Comparison of ENCODE assay signal across 8 cellular contexts in genomic region chr2:136116111-136116812, GRCh38.
DNase-seq lines count a peak whose midpoint lies in the region; ATAC-seq and TF ChIP-seq lines count a peak whose summit lies in the region.

No MANE protein-coding gene starts in this region.

- no peak for TF ChIP-seq CTCF in WERI-Rb-1 (IDR thresholded peaks at IDR 0.05; ENCODE audit: low read depth, low read length)

- peak overlapping the region; percentile 95 for H3K4me3 Mint-ChIP-seq in dendritic cell treated with granulocyte-macrophage colony-stimulating factor and Interleukin-4, amounts not matched to agents 40 ng/mL and 50 ng/mL, for 4 days

- H3K4me3 ChIP-seq in WERI-Rb-1 (ENCODE audit: low read depth, low read length) (peak overlapping the region; percentile 81), muscle layer of colon (ENCODE audit: low read depth in 1 of 2, low read length in 2 of 2) (peak overlapping the region; percentile 62), subcutaneous abdominal adipose tissue (ENCODE audit: low read depth in 1 of 5, low read length in 5 of 5) (peak overlapping the region; percentile 64 to 83 (median 71))

- intact Hi-C loops in dendritic cell treated with granulocyte-macrophage colony-stimulating factor and Interleukin-4, amounts not matched to agents 40 ng/mL and 50 ng/mL, for 4 days (cut with micrococcal nuclease): loop anchor here (2.0 to 5.0 kb wide), 6 partner anchors 91 to 261 kb away; no protein-coding TSS in a partner anchor

- peaks cover 38% of the 10 kb centered on the region for H3K36me3 Mint-ChIP-seq in dendritic cell treated with granulocyte-macrophage colony-stimulating factor and Interleukin-4, amounts not matched to agents 40 ng/mL and 50 ng/mL, for 4 days (ENCODE audit: low read depth)

- peak; percentile 8 for ATAC-seq in GM19324 (IDR thresholded peaks at IDR 0.05; ENCODE audit: low FRiP score, unreplicated experiment)
- ATAC-seq in HG03571 (IDR thresholded peaks at IDR 0.05; ENCODE audit: unreplicated experiment): peak; percentile 18

- H3K9me3 ChIP-seq in WERI-Rb-1 (ENCODE audit: severe bottlenecking) (no peaks in the 10 kb centered on the region), muscle layer of colon (ENCODE audit: low read length) (no peaks in the 10 kb centered on the region), subcutaneous abdominal adipose tissue (ENCODE audit: control insufficient read depth in 5 of 5, low read length in 5 of 5) (no peaks in the 10 kb centered on the region)

- peak; percentile 11 for DNase-seq in WERI-Rb-1
- DNase-seq in COLO829 (ENCODE audit: low spot score): no peak
- DNase-seq in superior temporal gyrus (ENCODE audit: extremely low spot score): no peak

- no peaks in the 10 kb centered on the region for H3K9me3 Mint-ChIP-seq in dendritic cell treated with granulocyte-macrophage colony-stimulating factor and Interleukin-4, amounts not matched to agents 40 ng/mL and 50 ng/mL, for 4 days

- H3K27ac ChIP-seq in WERI-Rb-1 (no peak overlapping the region), muscle layer of colon (ENCODE audit: low read depth, low read length) (no peak overlapping the region), subcutaneous abdominal adipose tissue (ENCODE audit: low read depth, low read length) (no peak overlapping the region)

- H3K27ac Mint-ChIP-seq in dendritic cell treated with granulocyte-macrophage colony-stimulating factor and Interleukin-4, amounts not matched to agents 40 ng/mL and 50 ng/mL, for 4 days: peak overlapping the region; percentile 90

- peaks cover 3% of the 10 kb centered on the region for H3K4me1 ChIP-seq in muscle layer of colon (ENCODE audit: insufficient read depth, low read length)
- H3K4me1 ChIP-seq in subcutaneous abdominal adipose tissue (ENCODE audit: control insufficient read depth in 5 of 5, insufficient read depth in 5 of 5, low read length in 5 of 5): peaks cover 3 to 53% (median 47%) of the 10 kb centered on the region in 5 donors

- H3K27me3 ChIP-seq in WERI-Rb-1 (ENCODE audit: insufficient read depth, low read depth, severe bottlenecking) (peaks cover 5% of the 10 kb centered on the region), muscle layer of colon (ENCODE audit: control insufficient read depth in 1 of 2, insufficient read depth in 2 of 2, low read length in 2 of 2) (peaks cover 4 to 32% of the 10 kb centered on the region in 2 donors), subcutaneous abdominal adipose tissue (ENCODE audit: control insufficient read depth in 5 of 5, insufficient read depth in 4 of 5, low read length in 5 of 5) (peaks cover 0 to 16% (median 12%) of the 10 kb centered on the region in 5 donors)

- H3K36me3 ChIP-seq in WERI-Rb-1: no peaks in the 10 kb centered on the region; the same call in 1 of the 2 replicates
- H3K36me3 ChIP-seq in muscle layer of colon (ENCODE audit: insufficient read depth, low read length): no peaks in the 10 kb centered on the region
- peaks cover 0 to 10% (median 4%) of the 10 kb centered on the region in 5 donors for H3K36me3 ChIP-seq in subcutaneous abdominal adipose tissue (ENCODE audit: control insufficient read depth in 5 of 5, insufficient read depth in 5 of 5, low read length in 5 of 5)

- H3K4me1 Mint-ChIP-seq in dendritic cell treated with granulocyte-macrophage colony-stimulating factor and Interleukin-4, amounts not matched to agents 40 ng/mL and 50 ng/mL, for 4 days (ENCODE audit: low read depth): peaks cover 52% of the 10 kb centered on the region

- no peaks in the 10 kb centered on the region for H3K27me3 Mint-ChIP-seq in dendritic cell treated with granulocyte-macrophage colony-stimulating factor and Interleukin-4, amounts not matched to agents 40 ng/mL and 50 ng/mL, for 4 days

- no peak overlapping the region for H3K9ac ChIP-seq in muscle layer of colon (ENCODE audit: low read length)
- H3K9ac ChIP-seq in subcutaneous abdominal adipose tissue (ENCODE audit: low read length in 5 of 5): peak overlapping the region in 1 of 5 donors; percentile 69
